In genomic region chr5:106288977-106289376, GRCh38 we compare ENCODE assay signal across 19 cellular contexts.
"Had no signal": no experiment of that assay in that cellular context is flagged by ENCODE, and none has a peak within 500 bp of the region (broad histone marks: within the 10 kb centered on the region; RNA-seq: fewer than 3 reads in every experiment).

No MANE protein-coding gene starts in this region.

- FAIRE-seq: colon, kidney, TTC549 had no signal

- DNase-seq: activated B cell treated with CpG ODN at 0.5 μM for 24 hours; activated CD4-positive, alpha-beta memory T cell treated with anti-CD3 and anti-CD28 coated beads, Interleukin-2, amount 10 ng/mL, durations not matched to agents 7 days and 5 days; activated CD4-positive, alpha-beta T cell treated with anti-CD3 and anti-CD28 coated beads for 4 hours; activated CD8-positive, alpha-beta memory T cell treated with anti-CD3 and anti-CD28 coated beads, Interleukin-2, amount 10 ng/mL, durations not matched to agents 7 days and 5 days; amygdala; caudate nucleus; dorsolateral prefrontal cortex; erythroblast; foreskin melanocyte; glutamatergic neuron; hypothalamus; kidney; nephron progenitor cell; nucleus accumbens; stimulated activated naive B cell treated with anti-CD40 and anti-IgM and Interleukin-4, amounts not matched to agents 10 μg/mL and 1 μg/mL and 100 μg/mL, for 72 hours; upper lobe of right lung had no signal

- H3K36me3 ChIP-seq: upper lobe of right lung had no signal

- H3K4me3 ChIP-seq: dorsolateral prefrontal cortex, lung, upper lobe of right lung had no signal

- H3K27me3 ChIP-seq: dorsolateral prefrontal cortex, upper lobe of right lung had no signal

- H3K4me1 ChIP-seq: upper lobe of right lung had no signal

- H3K27ac ChIP-seq: dorsolateral prefrontal cortex, upper lobe of right lung had no signal

- H3K9me3 ChIP-seq: upper lobe of right lung had no signal
